Comparison of ENCODE assay signal across 8 cellular contexts in the genomic region with DNA sequence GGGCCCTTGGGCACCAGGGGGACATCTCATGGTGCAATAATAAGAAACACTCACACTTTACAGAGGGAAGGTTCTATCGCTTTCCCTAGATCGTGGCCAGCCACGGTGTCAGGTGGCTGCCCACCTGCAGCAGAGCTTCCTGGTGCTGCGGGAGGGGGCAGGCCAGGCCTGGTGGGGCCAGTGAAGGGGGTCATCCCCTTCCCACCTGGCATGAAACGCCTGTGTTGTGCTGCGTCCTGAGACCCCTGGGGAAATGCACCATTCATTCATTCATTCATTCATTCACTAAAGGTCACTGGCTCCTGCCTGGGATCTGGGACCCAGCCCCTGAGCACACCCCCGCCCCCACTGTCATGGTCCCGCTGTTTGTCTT. TPM values are rescaled to one million over a fixed set of nuclear protein-coding genes. Genes with fewer than 3 reads are reported as not detected.
DNase-seq lines count a peak whose midpoint lies in the region; ATAC-seq and TF ChIP-seq lines count a peak whose summit lies in the region.

No MANE protein-coding gene starts in this region.

- H3K36me3 ChIP-seq in brain microvascular endothelial cell (replicated peaks) (no peaks in the 10 kb centered on the region), transverse colon (no peaks in the 10 kb centered on the region)

- H3K9me3 ChIP-seq in transverse colon: no peaks in the 10 kb centered on the region

- peaks cover 9% of the 10 kb centered on the region for H3K27me3 Mint-ChIP-seq in activated T-cell treated with anti-CD3 and anti-CD28 coated beads, Interleukin-2, amount 50 U/mL, for 72 hours (ENCODE audit: low read depth)

- no peak for TF ChIP-seq POLR2A in lower leg skin (IDR thresholded peaks at IDR 0.05)
- no peak for TF ChIP-seq POLR2A in transverse colon (IDR thresholded peaks at IDR 0.05)

- in situ Hi-C loops in brain microvascular endothelial cell (cut with HindIII; ENCODE audit: low pct_ligation_motif_present, low sequenced_read_pairs): no loop called here
- in situ Hi-C loops in transverse colon (cut with MboI; ENCODE audit: low pct_ligation_motif_present in 1 of 4, low pct_unique_long_range_greater_than_20kb in 1 of 4, low sequenced_read_pairs in 3 of 4): no loop called here

- peak overlapping the region; percentile 86 to 87 for H3K4me3 Mint-ChIP-seq in activated T-cell treated with anti-CD3 and anti-CD28 coated beads, Interleukin-2, amount 50 U/mL, for 72 hours

- H3K27ac Mint-ChIP-seq in activated T-cell treated with anti-CD3 and anti-CD28 coated beads, Interleukin-2, amount 50 U/mL, for 72 hours: no peak overlapping the region

- DNase-seq in activated T-cell treated with anti-CD3 and anti-CD28 coated beads, Interleukin-2, amount 50 U/mL, for 72 hours: no peak
- DNase-seq in activated T-cell treated with anti-CD3 and anti-CD28 coated beads for 4 hours: no peak
- DNase-seq in brain microvascular endothelial cell: no peak
- DNase-seq in lower leg skin (ENCODE audit: low spot score in 2 of 2): no peak
- DNase-seq in transverse colon: no peak
- no peak for DNase-seq in CD1c-positive myeloid dendritic cell (ENCODE audit: extremely low spot score)
- no peak for DNase-seq in HK-2 (ENCODE audit: unreplicated experiment)
- no peak for DNase-seq in KG1 (lab: John Stamatoyannopoulos, UW)

- H3K27ac ChIP-seq in brain microvascular endothelial cell: no peak overlapping the region
- H3K27ac ChIP-seq in transverse colon: peak overlapping the region in 3 of 4 donors; percentile 31 to 57 (median 54)

- H3K36me3 Mint-ChIP-seq in activated T-cell treated with anti-CD3 and anti-CD28 coated beads, Interleukin-2, amount 50 U/mL, for 72 hours (ENCODE audit: insufficient read depth in 2 of 2): no peaks in the 10 kb centered on the region

- H3K4me3 ChIP-seq in brain microvascular endothelial cell (ENCODE audit: low read depth, low read length) (peak overlapping the region; percentile 60), lower leg skin (ENCODE audit: low read depth, poor library complexity, severe bottlenecking) (peak overlapping the region; percentile 30), transverse colon (peak overlapping the region; percentile 16 to 58 (median 41))

- peaks cover 20% of the 10 kb centered on the region for H3K4me1 Mint-ChIP-seq in activated T-cell treated with anti-CD3 and anti-CD28 coated beads, Interleukin-2, amount 50 U/mL, for 72 hours (ENCODE audit: low read depth)

- WGBS in lower leg skin, 2 donors: 10 to 14% methylated on average over 6 to 8 of the region's 8 CpGs
- 13% methylated on average over 8 of the region's 8 CpGs; no CpG with 5 or more reads in 1 of the 2 donors for WGBS in transverse colon (ENCODE audit: low coverage in 1 of 2), 2 donors

- H3K27me3 ChIP-seq in brain microvascular endothelial cell (replicated peaks) (no peaks in the 10 kb centered on the region), transverse colon (no peaks in the 10 kb centered on the region)

- ATAC-seq in activated T-cell treated with anti-CD3 and anti-CD28 coated beads, Interleukin-2, amount 50 U/mL, for 72 hours (replicated peaks in 1 of 2): no peak

- peaks cover 11 to 28% (median 19%) of the 10 kb centered on the region in 4 donors for H3K4me1 ChIP-seq in transverse colon

- intact Hi-C loops in lower leg skin (cut with DNase I; ENCODE audit: low total_unique reads) (no loop called here), transverse colon (cut with DNase I; ENCODE audit: low total_unique reads) (no loop called here)

- no peak for TF ChIP-seq EP300 in transverse colon (IDR thresholded peaks at IDR 0.05; ENCODE audit: low read depth)

- no peaks in the 10 kb centered on the region for H3K9me3 Mint-ChIP-seq in activated T-cell treated with anti-CD3 and anti-CD28 coated beads, Interleukin-2, amount 50 U/mL, for 72 hours

- TF ChIP-seq CTCF in brain microvascular endothelial cell (IDR thresholded peaks at IDR 0.05; ENCODE audit: low read depth, low read length, missing control alignments) (no peak), lower leg skin (IDR thresholded peaks at IDR 0.05) (no peak), transverse colon (IDR thresholded peaks at IDR 0.05) (no peak)

RNA-seq across cellular contexts. Expression of gene RHOD, which starts 0.4 kb away (rescaled TPM):
- 1 to 10 TPM; 2.6 to 3.4 TPM for total RNA-seq in activated T-cell treated with anti-CD3 and anti-CD28 coated beads, Interleukin-2, amount 50 U/mL, for 72 hours
- total RNA-seq in lower leg skin: 100 to 1,000 TPM in 1 of 4 donors, 10 to 100 TPM in 3; 74.6 to 109 (median 87.8) TPM
- 10 to 100 TPM in 1 of 4 donors, 1 to 10 TPM in 3; 1.2 to 54.6 (median 5.8) TPM for total RNA-seq in transverse colon

RNA-seq across cellular contexts. Expression of gene SYT12, which starts 33.3 kb away (rescaled TPM):
- not detected for total RNA-seq in activated T-cell treated with anti-CD3 and anti-CD28 coated beads, Interleukin-2, amount 50 U/mL, for 72 hours
- total RNA-seq in lower leg skin (1 to 10 TPM in 1 of 4 donors, under 1 TPM in 3; 0.08 to 1.7 (median 0.41) TPM), transverse colon (not detected)
